ENCODE assay signal across 8 cellular contexts in genomic region chr5:76403963-76404693, GRCh38. TPM values are rescaled to one million over a fixed set of nuclear protein-coding genes. Genes with fewer than 3 reads are reported as not detected.
A peak's percentile ranks its signal among the peaks of the same experiment; 100 is the strongest.
DNase-seq lines count a peak whose midpoint lies in the region; ATAC-seq lines count a peak whose summit lies in the region.

No MANE protein-coding gene starts in this region.

- intact Hi-C loops in left colon (cut with DNase I, micrococcal nuclease): loop anchor here in 1 of 2 donors (10.0 kb wide), 1 partner anchor 141 kb away; no protein-coding TSS in a partner anchor

- H3K9me3 ChIP-seq in HAP-1 (no peaks in the 10 kb centered on the region), SK-N-MC (ENCODE audit: low read depth, low read length) (no peaks in the 10 kb centered on the region)

- peaks cover 8 to 11% of the 10 kb centered on the region in 2 donors for H3K36me3 Mint-ChIP-seq in activated naive CD4-positive, alpha-beta T cell treated with anti-CD3 and anti-CD28 coated beads, Interleukin-2, amount 50 U/mL, for 72 hours

- peak overlapping the region; percentile 92 to 100 for H3K27ac Mint-ChIP-seq in activated naive CD4-positive, alpha-beta T cell treated with anti-CD3 and anti-CD28 coated beads, Interleukin-2, amount 50 U/mL, for 72 hours

- H3K4me3 ChIP-seq in HAP-1: peak overlapping the region; percentile 61
- peak overlapping the region; percentile 88 for H3K4me3 ChIP-seq in SK-N-MC

- H3K27me3 ChIP-seq in HAP-1 (ENCODE audit: low read depth): 0 out of 2 replicates have a peak, but pooled peaks cover 3% of the 10 kb centered on the region

- H3K36me3 ChIP-seq in HAP-1 (replicated peaks) (no peaks in the 10 kb centered on the region), SK-N-MC (ENCODE audit: insufficient read depth, low read length) (no peaks in the 10 kb centered on the region)

- peak overlapping the region; percentile 83 for H3K9ac ChIP-seq in SK-N-MC (ENCODE audit: insufficient read length)

- ATAC-seq in activated naive CD4-positive, alpha-beta T cell treated with anti-CD3 and anti-CD28 coated beads, Interleukin-2, amount 50 U/mL, for 72 hours: peak; percentile 30 to 50
- ATAC-seq in left colon (peak; percentile 77), HG02610 (IDR thresholded peaks at IDR 0.05; ENCODE audit: unreplicated experiment) (no peak)

- DNase-seq in Daoy (ENCODE audit: low read depth) (peak; percentile 6), HAP-1 (ENCODE audit: low spot score in 2 of 2) (peak; percentile 50 to 76), SK-N-MC (ENCODE audit: low read depth, low spot score) (no peak), left colon (peak; percentile 79 to 84), HPDE6-E6E7 (ENCODE audit: extremely low spot score) (no peak)
- DNase-seq in activated naive CD4-positive, alpha-beta T cell treated with anti-CD3 and anti-CD28 coated beads, Interleukin-2, amount 50 U/mL, for 72 hours (ENCODE audit: low spot score in 2 of 2): peak; percentile 61 to 84
- peak; percentile 80 for DNase-seq in stimulated activated CD4-positive, alpha-beta T cell treated with anti-CD3 and anti-CD28 coated beads, Interleukin-4, amount 100 ng/mL, for 24 hours

- no peaks in the 10 kb centered on the region for H3K9me3 Mint-ChIP-seq in activated naive CD4-positive, alpha-beta T cell treated with anti-CD3 and anti-CD28 coated beads, Interleukin-2, amount 50 U/mL, for 72 hours

- H3K4me1 ChIP-seq in HAP-1: peaks cover 5% of the 10 kb centered on the region

- H3K27ac ChIP-seq in SK-N-MC: no peak overlapping the region

- in situ Hi-C loops in HAP-1 (cut with MboI; ENCODE audit: low sequenced_read_pairs): loop anchor here (10.0 kb wide), 1 partner anchor 141 kb away; no protein-coding TSS in a partner anchor

RNA-seq across cellular contexts. Expression of gene IQGAP2, which starts 1.0 kb away (rescaled TPM):
- total RNA-seq in Daoy (2014; rRNA removed; shearing (Covaris generic)): 5.6 and 6.9 TPM in 2 replicates
- total RNA-seq in activated naive CD4-positive, alpha-beta T cell treated with anti-CD3 and anti-CD28 coated beads, Interleukin-2, amount 50 U/mL, for 72 hours: 10 to 100 TPM; 42.4 to 62.0 TPM
- total RNA-seq in left colon: 100 to 1,000 TPM; 104 to 123 TPM

Comparison
In these comparisons a context has a peak if more than half of its experiments do, and no peak if none do; other contexts are left out.
1. DNase-seq: peak in Daoy (single experiment), HAP-1 (2 of 2), activated naive CD4-positive, alpha-beta T cell treated with anti-CD3 and anti-CD28 coated beads, Interleukin-2, amount 50 U/mL, for 72 hours (2 of 2), left colon (2 of 2) and stimulated activated CD4-positive, alpha-beta T cell treated with anti-CD3 and anti-CD28 coated beads, Interleukin-4, amount 100 ng/mL, for 24 hours (single experiment); none in SK-N-MC (single experiment) and HPDE6-E6E7 (single experiment).